Comparison of ENCODE assay signal across 1 cellular context in the genomic region with DNA sequence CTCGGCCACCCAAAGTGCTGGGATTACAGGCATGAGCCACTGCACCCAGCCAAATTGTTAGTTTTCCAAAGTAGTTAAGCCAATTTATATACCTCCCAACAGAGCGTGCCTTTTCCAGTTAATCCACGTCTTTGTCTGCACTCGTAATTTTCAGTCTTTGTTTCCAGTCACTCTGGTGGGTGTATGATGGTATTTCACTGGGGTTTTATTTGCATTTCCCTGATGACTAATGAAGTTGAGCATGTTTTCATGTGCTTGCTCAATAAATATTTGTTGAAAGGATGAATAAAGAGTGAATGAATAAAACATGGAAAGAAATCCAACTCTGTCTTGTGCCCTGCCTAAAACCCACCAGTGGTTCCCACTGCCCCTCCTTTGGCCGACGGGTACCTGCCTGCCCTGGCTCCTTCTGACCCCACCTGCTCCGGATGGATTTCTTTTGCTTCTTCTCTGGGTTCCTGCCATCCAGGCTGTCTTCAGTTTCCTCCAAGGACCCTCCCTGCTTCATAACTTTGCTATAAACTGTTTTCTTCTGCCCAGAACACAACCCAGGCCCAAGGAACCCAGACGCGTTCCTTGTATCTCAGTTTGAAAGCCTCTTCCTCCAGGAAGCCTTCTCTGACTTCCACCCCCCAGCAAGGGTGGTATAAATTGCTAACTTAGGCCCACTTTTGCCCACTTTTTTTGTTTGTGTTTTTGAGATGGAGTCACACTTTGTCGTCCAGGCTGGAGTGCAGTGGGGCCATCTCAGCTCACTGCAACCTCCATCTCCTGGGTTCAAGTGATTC.
A peak's percentile ranks its signal among the peaks of the same experiment; 100 is the strongest.
TF ChIP-seq lines count a peak whose summit lies in the region.

No MANE protein-coding gene starts in this region.

TF ChIP-seq in HepG2, 621 proteins besides CTCF, POLR2A, EP300 and RAD21 (continued from another document and continues in another):
- TF ChIP-seq, protein P1, sequence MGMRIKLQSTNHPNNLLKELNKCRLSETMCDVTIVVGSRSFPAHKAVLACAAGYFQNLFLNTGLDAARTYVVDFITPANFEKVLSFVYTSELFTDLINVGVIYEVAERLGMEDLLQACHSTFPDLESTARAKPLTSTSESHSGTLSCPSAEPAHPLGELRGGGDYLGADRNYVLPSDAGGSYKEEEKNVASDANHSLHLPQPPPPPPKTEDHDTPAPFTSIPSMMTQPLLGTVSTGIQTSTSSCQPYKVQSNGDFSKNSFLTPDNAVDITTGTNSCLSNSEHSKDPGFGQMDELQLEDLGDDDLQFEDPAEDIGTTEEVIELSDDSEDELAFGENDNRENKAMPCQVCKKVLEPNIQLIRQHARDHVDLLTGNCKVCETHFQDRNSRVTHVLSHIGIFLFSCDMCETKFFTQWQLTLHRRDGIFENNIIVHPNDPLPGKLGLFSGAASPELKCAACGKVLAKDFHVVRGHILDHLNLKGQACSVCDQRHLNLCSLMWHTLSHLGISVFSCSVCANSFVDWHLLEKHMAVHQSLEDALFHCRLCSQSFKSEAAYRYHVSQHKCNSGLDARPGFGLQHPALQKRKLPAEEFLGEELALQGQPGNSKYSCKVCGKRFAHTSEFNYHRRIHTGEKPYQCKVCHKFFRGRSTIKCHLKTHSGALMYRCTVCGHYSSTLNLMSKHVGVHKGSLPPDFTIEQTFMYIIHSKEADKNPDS (CRISPR knock-in tag; IDR thresholded peaks at IDR 0.05), result no peak
- 0 out of 2 replicates have a peak, but pooled peaks have one; percentile 45 for TF ChIP-seq GFI1 (CRISPR knock-in tag; IDR thresholded peaks at IDR 0.05; ENCODE audit: borderline replicate concordance)
- TF ChIP-seq, protein P2, sequence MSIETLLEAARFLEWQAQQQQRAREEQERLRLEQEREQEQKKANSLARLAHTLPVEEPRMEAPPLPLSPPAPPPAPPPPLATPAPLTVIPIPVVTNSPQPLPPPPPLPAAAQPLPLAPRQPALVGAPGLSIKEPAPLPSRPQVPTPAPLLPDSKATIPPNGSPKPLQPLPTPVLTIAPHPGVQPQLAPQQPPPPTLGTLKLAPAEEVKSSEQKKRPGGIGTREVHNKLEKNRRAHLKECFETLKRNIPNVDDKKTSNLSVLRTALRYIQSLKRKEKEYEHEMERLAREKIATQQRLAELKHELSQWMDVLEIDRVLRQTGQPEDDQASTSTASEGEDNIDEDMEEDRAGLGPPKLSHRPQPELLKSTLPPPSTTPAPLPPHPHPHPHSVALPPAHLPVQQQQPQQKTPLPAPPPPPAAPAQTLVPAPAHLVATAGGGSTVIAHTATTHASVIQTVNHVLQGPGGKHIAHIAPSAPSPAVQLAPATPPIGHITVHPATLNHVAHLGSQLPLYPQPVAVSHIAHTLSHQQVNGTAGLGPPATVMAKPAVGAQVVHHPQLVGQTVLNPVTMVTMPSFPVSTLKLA (IDR thresholded peaks at IDR 0.05), result no peak
- TF ChIP-seq KDM6A (CRISPR knock-in tag; IDR thresholded peaks at IDR 0.05; ENCODE audit: low read depth), result no peak
- no peak for TF ChIP-seq ZNF781 (CRISPR knock-in tag; IDR thresholded peaks at IDR 0.05; ENCODE audit: borderline replicate concordance, not compliant biosample characterization)
- TF ChIP-seq AGO1 (IDR thresholded peaks at IDR 0.05; ENCODE audit: low read depth, low read length, poor library complexity, severe bottlenecking), result no peak
- TF ChIP-seq SMAD1 (CRISPR knock-in tag; IDR thresholded peaks at IDR 0.05; ENCODE audit: borderline replicate concordance, low read depth), result no peak
- peak; percentile 58; the same call in 1 of the 2 replicates for TF ChIP-seq ZNF580 (CRISPR knock-in tag; IDR thresholded peaks at IDR 0.05; ENCODE audit: borderline replicate concordance, low read depth)
- TF ChIP-seq CBX1 (IDR thresholded peaks at IDR 0.05; ENCODE audit: low read depth), result no peak
- TF ChIP-seq IKZF4 (CRISPR knock-in tag; IDR thresholded peaks at IDR 0.05; ENCODE audit: borderline replicate concordance, low read depth, not compliant biosample characterization), result no peak
- TF ChIP-seq ZNF263 (CRISPR knock-in tag; IDR thresholded peaks at IDR 0.05), result no peak
- TF ChIP-seq ZBTB33 (CRISPR knock-in tag; IDR thresholded peaks at IDR 0.05), result no peak
- no peak for TF ChIP-seq KLF9 (CRISPR knock-in tag; IDR thresholded peaks at IDR 0.05; ENCODE audit: low read depth)
- TF ChIP-seq NFIC (IDR thresholded peaks at IDR 0.05; ENCODE audit: low read length), result no peak; the same call in 1 of the 2 replicates
- TF ChIP-seq FOSL1 (CRISPR knock-in tag; IDR thresholded peaks at IDR 0.05; ENCODE audit: borderline replicate concordance), result peak; percentile 49; the same call in 1 of the 2 replicates
- no peak for TF ChIP-seq HBP1 (CRISPR knock-in tag; IDR thresholded peaks at IDR 0.05; ENCODE audit: low read depth)
- no peak for TF ChIP-seq ZEB1 (IDR thresholded peaks at IDR 0.05; ENCODE audit: insufficient replicate concordance, low read depth)
- no peak for TF ChIP-seq ZNF337 (CRISPR knock-in tag; IDR thresholded peaks at IDR 0.05; ENCODE audit: borderline replicate concordance, low read depth)
- TF ChIP-seq GLI4 (CRISPR knock-in tag; IDR thresholded peaks at IDR 0.05; ENCODE audit: borderline replicate concordance), result peak; percentile 60; the same call in 1 of the 2 replicates
- TF ChIP-seq LBX2 (CRISPR knock-in tag; IDR thresholded peaks at IDR 0.05; ENCODE audit: borderline replicate concordance), result no peak
- TF ChIP-seq PCBP1 (IDR thresholded peaks at IDR 0.05; ENCODE audit: borderline replicate concordance, low read depth, low read length), result no peak
- TF ChIP-seq MED1 (CRISPR knock-in tag; IDR thresholded peaks at IDR 0.05), result 0 out of 2 replicates have a peak, but pooled peaks have one; percentile 5
- TF ChIP-seq REL (CRISPR knock-in tag; conservative IDR thresholded peaks at IDR 0.05), result no peak
- TF ChIP-seq MBNL3 (CRISPR knock-in tag; conservative IDR thresholded peaks at IDR 0.05), result no peak
- TF ChIP-seq, protein P3, sequence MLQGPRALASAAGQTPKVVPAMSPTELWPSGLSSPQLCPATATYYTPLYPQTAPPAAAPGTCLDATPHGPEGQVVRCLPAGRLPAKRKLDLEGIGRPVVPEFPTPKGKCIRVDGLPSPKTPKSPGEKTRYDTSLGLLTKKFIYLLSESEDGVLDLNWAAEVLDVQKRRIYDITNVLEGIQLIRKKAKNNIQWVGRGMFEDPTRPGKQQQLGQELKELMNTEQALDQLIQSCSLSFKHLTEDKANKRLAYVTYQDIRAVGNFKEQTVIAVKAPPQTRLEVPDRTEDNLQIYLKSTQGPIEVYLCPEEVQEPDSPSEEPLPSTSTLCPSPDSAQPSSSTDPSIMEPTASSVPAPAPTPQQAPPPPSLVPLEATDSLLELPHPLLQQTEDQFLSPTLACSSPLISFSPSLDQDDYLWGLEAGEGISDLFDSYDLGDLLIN (CRISPR knock-in tag; IDR thresholded peaks at IDR 0.05; ENCODE audit: borderline replicate concordance), result no peak
- no peak for TF ChIP-seq ZNF891 (CRISPR knock-in tag; IDR thresholded peaks at IDR 0.05)
- no peak for TF ChIP-seq ZSCAN5A (CRISPR knock-in tag; IDR thresholded peaks at IDR 0.05; ENCODE audit: borderline replicate concordance)
- TF ChIP-seq MAFG (CRISPR knock-in tag; IDR thresholded peaks at IDR 0.05), result no peak
- no peak for TF ChIP-seq ZNF326 (CRISPR knock-in tag; IDR thresholded peaks at IDR 0.05; ENCODE audit: borderline replicate concordance)
- TF ChIP-seq SMARCC2 (IDR thresholded peaks at IDR 0.05), result no peak
- TF ChIP-seq, protein P4, sequence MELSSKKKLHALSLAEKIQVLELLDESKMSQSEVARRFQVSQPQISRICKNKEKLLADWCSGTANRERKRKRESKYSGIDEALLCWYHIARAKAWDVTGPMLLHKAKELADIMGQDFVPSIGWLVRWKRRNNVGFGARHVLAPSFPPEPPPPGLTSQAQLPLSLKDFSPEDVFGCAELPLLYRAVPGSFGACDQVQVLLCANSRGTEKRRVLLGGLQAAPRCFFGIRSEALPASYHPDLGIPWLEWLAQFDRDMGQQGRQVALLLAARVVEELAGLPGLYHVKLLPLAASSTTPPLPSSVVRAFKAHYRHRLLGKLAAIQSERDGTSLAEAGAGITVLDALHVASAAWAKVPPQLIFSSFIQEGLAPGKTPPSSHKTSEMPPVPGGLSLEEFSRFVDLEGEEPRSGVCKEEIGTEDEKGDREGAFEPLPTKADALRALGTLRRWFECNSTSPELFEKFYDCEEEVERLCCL (CRISPR knock-in tag; IDR thresholded peaks at IDR 0.05; ENCODE audit: borderline replicate concordance), result no peak
- TF ChIP-seq HNRNPK (IDR thresholded peaks at IDR 0.05; ENCODE audit: low read depth, low read length, poor library complexity, severe bottlenecking), result no peak
- no peak for TF ChIP-seq ZFP90 (CRISPR knock-in tag; IDR thresholded peaks at IDR 0.05; ENCODE audit: borderline replicate concordance)
- TF ChIP-seq ONECUT2 (CRISPR knock-in tag; IDR thresholded peaks at IDR 0.05), result no peak
- no peak for TF ChIP-seq ZNF264 (CRISPR knock-in tag; IDR thresholded peaks at IDR 0.05)
- TF ChIP-seq FOXP1 (IDR thresholded peaks at IDR 0.05), result no peak
- TF ChIP-seq FOXP1 (CRISPR knock-in tag; IDR thresholded peaks at IDR 0.05), result 0 out of 2 replicates have a peak, but pooled peaks have one; percentile 9
- no peak for TF ChIP-seq MZF1 (CRISPR knock-in tag; IDR thresholded peaks at IDR 0.05; ENCODE audit: borderline replicate concordance)
- no peak for TF ChIP-seq ZNF792 (CRISPR knock-in tag; IDR thresholded peaks at IDR 0.05)
- TF ChIP-seq, protein P5, sequence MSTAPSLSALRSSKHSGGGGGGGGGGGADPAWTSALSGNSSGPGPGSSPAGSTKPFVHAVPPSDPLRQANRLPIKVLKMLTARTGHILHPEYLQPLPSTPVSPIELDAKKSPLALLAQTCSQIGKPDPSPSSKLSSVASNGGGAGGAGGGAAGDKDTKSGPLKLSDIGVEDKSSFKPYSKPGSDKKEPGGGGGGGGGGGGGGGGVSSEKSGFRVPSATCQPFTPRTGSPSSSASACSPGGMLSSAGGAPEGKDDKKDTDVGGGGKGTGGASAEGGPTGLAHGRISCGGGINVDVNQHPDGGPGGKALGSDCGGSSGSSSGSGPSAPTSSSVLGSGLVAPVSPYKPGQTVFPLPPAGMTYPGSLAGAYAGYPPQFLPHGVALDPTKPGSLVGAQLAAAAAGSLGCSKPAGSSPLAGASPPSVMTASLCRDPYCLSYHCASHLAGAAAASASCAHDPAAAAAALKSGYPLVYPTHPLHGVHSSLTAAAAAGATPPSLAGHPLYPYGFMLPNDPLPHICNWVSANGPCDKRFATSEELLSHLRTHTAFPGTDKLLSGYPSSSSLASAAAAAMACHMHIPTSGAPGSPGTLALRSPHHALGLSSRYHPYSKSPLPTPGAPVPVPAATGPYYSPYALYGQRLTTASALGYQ (CRISPR knock-in tag; IDR thresholded peaks at IDR 0.05), result no peak; the same call in 1 of the 2 replicates
- no peak for TF ChIP-seq RELA (CRISPR knock-in tag; IDR thresholded peaks at IDR 0.05)
- TF ChIP-seq TFDP2 (CRISPR knock-in tag; IDR thresholded peaks at IDR 0.05), result no peak
- no peak for TF ChIP-seq ZNF839 (CRISPR knock-in tag; IDR thresholded peaks at IDR 0.05; ENCODE audit: borderline replicate concordance)
- peak; percentile 67; the same call in 1 of the 2 replicates for TF ChIP-seq CEBPB (IDR thresholded peaks at IDR 0.05; ENCODE audit: borderline replicate concordance, low read depth, low read length)
- TF ChIP-seq HDAC1 (CRISPR knock-in tag; IDR thresholded peaks at IDR 0.05), result no peak
- TF ChIP-seq SOX13 (IDR thresholded peaks at IDR 0.05), result no peak
- peak in 1 of 2 experiments; percentile 81; a peak in 2 of 4 replicates for TF ChIP-seq SOX13 (CRISPR knock-in tag; conservative IDR thresholded peaks at IDR 0.05 in 1 of 2, IDR thresholded peaks at IDR 0.05 in 1 of 2)
